ENCODE assay signal across 8 cellular contexts in the genomic region with DNA sequence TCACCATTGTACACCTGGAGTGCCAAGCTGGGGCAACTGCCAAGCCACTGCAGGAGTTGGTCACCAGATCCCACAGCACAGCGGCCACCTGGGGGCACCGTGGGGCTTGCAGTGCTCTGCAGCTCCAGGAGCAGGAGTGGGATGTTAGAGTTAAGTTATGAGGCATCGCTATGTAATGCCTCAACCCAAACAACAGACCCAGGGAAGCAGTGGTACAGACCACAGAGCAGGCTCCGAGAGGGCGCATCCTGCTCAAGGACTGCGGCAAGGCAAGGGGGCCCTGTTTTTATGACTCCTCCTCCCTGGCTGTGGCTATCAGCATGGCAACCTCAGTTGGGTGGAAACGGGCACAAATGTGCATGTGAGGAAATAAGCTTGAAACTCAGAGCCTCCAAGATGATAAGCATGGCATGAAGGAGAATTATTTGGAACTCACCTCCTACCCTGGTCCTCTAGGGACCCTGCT.
DNase-seq lines count a peak whose midpoint lies in the region; ATAC-seq lines count a peak whose summit lies in the region.

No MANE protein-coding gene starts in this region.

- no peak overlapping the region for H3K27ac Mint-ChIP-seq in memory B cell

- H3K36me3 Mint-ChIP-seq in memory B cell: no peaks in the 10 kb centered on the region

- H3K4me1 Mint-ChIP-seq in memory B cell: peaks cover 18% of the 10 kb centered on the region

- DNase-seq in ACHN: peak; percentile 95
- peak; percentile 42 for DNase-seq in NCI-H748 treated with DMSO at 0.1 percent for 48 hours (lab: John Stamatoyannopoulos, UW)
- peak; percentile 84 for DNase-seq in activated CD8-positive, alpha-beta memory T cell treated with anti-CD3 and anti-CD28 coated beads for 24 hours
- peak; percentile 38 for DNase-seq in effector CD4-positive, alpha-beta T cell
- peak; percentile 51 to 55 for DNase-seq in memory B cell (ENCODE audit: low spot score in 2 of 2)
- DNase-seq in stimulated activated CD8-positive, alpha-beta memory T cell treated with anti-CD3 and anti-CD28 coated beads, Interleukin-12 subunit alpha, Interleukin-12 subunit beta, amount 100 ng/mL, for 24 hours (ENCODE audit: extremely low read depth): peak; percentile 34

- no peaks in the 10 kb centered on the region for H3K9me3 Mint-ChIP-seq in memory B cell

- H3K4me3 Mint-ChIP-seq in memory B cell: no peak overlapping the region

- ATAC-seq in GM21576 (IDR thresholded peaks at IDR 0.05; ENCODE audit: unreplicated experiment) (peak; percentile 70), memory B cell (ENCODE audit: low read depth) (peak; percentile 94), GM18861 (IDR thresholded peaks at IDR 0.05; ENCODE audit: unreplicated experiment) (no peak)

- no peaks in the 10 kb centered on the region for H3K27me3 Mint-ChIP-seq in memory B cell

- in situ Hi-C loops in ACHN (cut with HindIII; ENCODE audit: low pct_ligation_motif_present, low pct_unique_long_range_greater_than_20kb, low sequenced_read_pairs): loop anchor here (25.0 kb wide), 1 partner anchor 194 kb away; the partner anchor contains the start of genes MPHOSPH9 and MTRFR

Comparison
In these comparisons a context has a peak if more than half of its experiments do, and no peak if none do; other contexts are left out.
1. DNase-seq: peak in every context shown above with its lines; median percentile 95 in ACHN; 84 in activated CD8-positive, alpha-beta memory T cell treated with anti-CD3 and anti-CD28 coated beads for 24 hours; 53 in memory B cell; 42 in NCI-H748 treated with DMSO at 0.1 percent for 48 hours; 38 in effector CD4-positive, alpha-beta T cell; 34 in stimulated activated CD8-positive, alpha-beta memory T cell treated with anti-CD3 and anti-CD28 coated beads, Interleukin-12 subunit alpha, Interleukin-12 subunit beta, amount 100 ng/mL, for 24 hours.